Comparison of ENCODE assay signal across 8 cellular contexts in the genomic region with DNA sequence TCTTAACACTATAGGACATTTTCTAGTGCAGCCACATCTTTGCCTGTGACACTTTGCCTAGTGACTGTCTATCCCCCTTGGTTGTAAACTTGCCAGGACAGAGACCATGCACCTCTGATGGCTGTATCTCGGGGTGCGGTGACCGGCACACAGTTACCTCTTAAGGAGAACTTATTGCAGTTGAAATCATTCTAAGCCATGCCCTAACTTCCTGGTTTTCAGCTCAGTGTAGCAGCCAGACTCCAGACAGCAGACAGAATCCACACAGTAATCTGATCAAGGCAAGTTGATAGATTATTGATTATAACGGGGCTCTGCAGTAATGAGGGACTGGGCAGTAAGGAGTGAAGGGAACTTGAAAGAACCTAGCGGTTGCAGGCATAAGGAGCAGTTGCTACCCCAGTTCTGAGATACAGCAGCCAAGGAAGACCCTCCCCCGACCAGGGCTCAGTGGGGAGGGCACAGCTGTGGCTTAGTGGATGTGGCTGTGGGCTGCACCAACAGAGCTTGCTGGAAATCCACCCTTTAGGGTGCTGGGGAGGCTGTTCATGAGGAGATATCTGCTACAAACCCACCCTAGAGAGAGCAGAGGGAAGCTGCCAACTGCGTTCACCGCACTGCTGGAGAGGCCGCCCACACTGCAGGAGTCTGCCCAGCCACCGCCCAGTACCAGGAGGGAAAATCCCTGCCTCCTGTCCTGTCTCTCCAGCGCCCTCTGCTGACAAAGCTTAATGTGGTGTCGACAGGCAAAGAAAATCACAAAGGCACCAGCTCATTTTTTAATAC. TPM values are rescaled to one million over a fixed set of nuclear protein-coding genes. Genes with fewer than 3 reads are reported as not detected.
DNase-seq lines count a peak whose midpoint lies in the region; ATAC-seq and TF ChIP-seq lines count a peak whose summit lies in the region.

No MANE protein-coding gene starts in this region.

- H3K27me3 ChIP-seq in right cardiac atrium (ENCODE audit: control insufficient read depth, insufficient read depth) (no peaks in the 10 kb centered on the region), sigmoid colon (peaks cover 0 to 7% (median 0%) of the 10 kb centered on the region in 3 donors)

- DNase-seq in Caki2 (ENCODE audit: low read depth) (peak; percentile 65), H4 (ENCODE audit: low spot score) (peak; percentile 81), NCI-H146 (lab: John Stamatoyannopoulos, UW) (peak; percentile 85), T-helper 17 cell (peak; percentile 71 to 81 (median 71)), amniotic stem cell (lab: John Stamatoyannopoulos, UW) (peak; percentile 80), right cardiac atrium (peak; percentile 87 to 94 (median 90)), sigmoid colon (peak; percentile 81)

- H3K27ac Mint-ChIP-seq in T-helper 17 cell: peak overlapping the region; percentile 34

- H3K9me3 ChIP-seq in T-helper 17 cell (ENCODE audit: control insufficient read depth, low read length, poor library complexity, severe bottlenecking) (no peaks in the 10 kb centered on the region), right cardiac atrium (ENCODE audit: control insufficient read depth, low read length) (no peaks in the 10 kb centered on the region), sigmoid colon (no peaks in the 10 kb centered on the region)

- H3K4me3 ChIP-seq in right cardiac atrium (ENCODE audit: low read length) (no peak overlapping the region), sigmoid colon (no peak overlapping the region)

- no peaks in the 10 kb centered on the region for H3K4me1 ChIP-seq in right cardiac atrium (ENCODE audit: control insufficient read depth, insufficient read depth, low read length)
- no peaks in the 10 kb centered on the region for H3K4me1 ChIP-seq in sigmoid colon

- no peak for TF ChIP-seq POLR2A in sigmoid colon (IDR thresholded peaks at IDR 0.05)

- TF ChIP-seq CTCF in sigmoid colon (IDR thresholded peaks at IDR 0.05): peak in 3 of 4 experiments; percentile 25 to 75 (median 46)

- H3K27ac ChIP-seq in right cardiac atrium (ENCODE audit: low read length) (no peak overlapping the region), sigmoid colon (no peak overlapping the region)

- intact Hi-C loops in right cardiac atrium (cut with DNase I) (loop anchor here in 3 of 4 donors (2.0 to 10.0 kb wide), 4 partner anchors 205 to 982 kb away; no protein-coding TSS in a partner anchor), sigmoid colon (cut with DNase I) (loop anchor here (10.0 kb wide), 1 partner anchor 121 kb away; no protein-coding TSS in a partner anchor)

- in situ Hi-C loops in Caki2 (cut with HindIII; ENCODE audit: low pct_unique_long_range_greater_than_20kb, low sequenced_read_pairs): no loop called here

- no peaks in the 10 kb centered on the region for H3K36me3 ChIP-seq in sigmoid colon

- TF ChIP-seq EP300 in sigmoid colon (IDR thresholded peaks at IDR 0.05): no peak

- no peaks in the 10 kb centered on the region for H3K36me3 Mint-ChIP-seq in T-helper 17 cell (ENCODE audit: low read depth)

- ATAC-seq in T-helper 17 cell (peak; percentile 96), right cardiac atrium (peak; percentile 89 to 91), HG03175 (IDR thresholded peaks at IDR 0.05; ENCODE audit: unreplicated experiment) (no peak)

- H3K27me3 Mint-ChIP-seq in T-helper 17 cell: peaks cover 4% of the 10 kb centered on the region

- H3K4me1 Mint-ChIP-seq in T-helper 17 cell: peaks cover 39% of the 10 kb centered on the region

- 32% methylated on average over 12 of the region's 12 CpGs for WGBS in right cardiac atrium
- WGBS in sigmoid colon, 2 donors: 15 to 25% methylated on average over 12 of the region's 12 CpGs

- peak overlapping the region; percentile 19 for H3K4me3 Mint-ChIP-seq in T-helper 17 cell

RNA-seq across cellular contexts. Expression of gene BEGAIN, which starts 58.2 kb away (rescaled TPM):
- total RNA-seq in Caki2 (2014; rRNA removed; shearing (Covaris generic); ENCODE audit: low replicate concordance): 0.24 TPM in 1 of 2 replicates, not detected in the other
- total RNA-seq in H4 (2014; rRNA removed; shearing (Covaris generic)): 1.8 TPM in 1 of 2 replicates, not detected in the other
- total RNA-seq in T-helper 17 cell (1 to 10 TPM in 1 of 2 donors, under 1 TPM in 1; 0.50 to 4.5 TPM), right cardiac atrium (1 to 10 TPM; 1.4 to 2.7 (median 2.0) TPM), sigmoid colon (1 to 10 TPM in 1 of 4 donors, under 1 TPM in 3; 0.36 to 1.4 (median 0.59) TPM)
- polyA plus RNA-seq in right cardiac atrium (1.4 TPM), sigmoid colon (under 1 TPM; 0.46 to 0.90 (median 0.60) TPM)
